8 cellular contexts compared by ENCODE assay signal in the genomic region with DNA sequence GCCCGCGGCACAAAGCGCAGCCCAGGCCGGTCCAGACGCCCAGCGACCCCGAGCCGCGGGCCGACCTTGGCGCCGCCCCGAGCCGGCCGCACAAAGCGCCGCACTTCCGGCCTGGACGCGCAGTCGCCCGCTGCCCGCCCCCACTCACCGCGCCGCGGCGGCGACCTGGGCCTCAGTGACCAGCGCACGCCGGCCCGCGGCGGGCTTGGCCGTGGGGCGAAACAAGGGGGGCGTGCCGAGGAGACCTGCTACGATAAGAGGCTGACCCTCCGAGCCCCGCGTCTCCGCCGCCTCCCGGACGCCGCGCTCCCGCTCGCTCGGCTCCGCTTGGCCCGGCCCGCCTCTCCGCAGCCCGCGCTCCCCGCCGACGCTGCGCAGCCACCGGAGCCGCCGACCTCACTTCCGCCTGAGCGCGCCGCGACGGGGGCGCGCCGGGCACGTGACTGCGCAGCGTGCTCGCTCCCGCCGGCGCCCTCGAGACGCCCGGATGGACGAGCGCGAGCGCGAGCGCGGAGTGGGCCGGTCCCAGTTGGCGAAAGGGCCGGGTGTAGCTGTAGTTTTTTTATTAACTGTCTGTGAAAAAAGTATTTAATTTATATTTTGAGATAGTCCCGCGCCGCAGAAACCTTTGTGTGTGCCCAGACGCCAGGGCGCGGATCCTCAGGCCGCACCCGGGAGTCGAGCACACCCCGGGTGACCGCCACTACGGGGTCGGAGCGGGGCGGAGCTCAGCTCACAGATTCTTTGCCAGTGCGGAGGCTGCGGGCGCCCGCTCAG. TPM values are rescaled to one million over a fixed set of nuclear protein-coding genes. Genes with fewer than 3 reads are reported as not detected.
A peak's percentile ranks its signal among the peaks of the same experiment; 100 is the strongest.
DNase-seq lines count a peak whose midpoint lies in the region; ATAC-seq and TF ChIP-seq lines count a peak whose summit lies in the region.

A gene with protein sequence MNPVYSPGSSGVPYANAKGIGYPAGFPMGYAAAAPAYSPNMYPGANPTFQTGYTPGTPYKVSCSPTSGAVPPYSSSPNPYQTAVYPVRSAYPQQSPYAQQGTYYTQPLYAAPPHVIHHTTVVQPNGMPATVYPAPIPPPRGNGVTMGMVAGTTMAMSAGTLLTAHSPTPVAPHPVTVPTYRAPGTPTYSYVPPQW (minus strand): TSS at position 395 of the 777 bp plus-strand sequence. CDS start 10,814 bp downstream, outside the sequence.

- H3K4me3 Mint-ChIP-seq in activated CD4-positive, alpha-beta T cell treated with anti-CD3 and anti-CD28 coated beads for 36 hours: peak within 1 kb of the TSS; percentile 81
- peak within 1 kb of the TSS; percentile 92 for H3K4me3 Mint-ChIP-seq in chondrocyte (ENCODE audit: unreplicated experiment)

- ATAC-seq in GM19025 (IDR thresholded peaks at IDR 0.05; ENCODE audit: low read depth, unreplicated experiment) (peak; percentile 79), HG03280 (IDR thresholded peaks at IDR 0.05; ENCODE audit: unreplicated experiment) (peak; percentile 84)
- peak; percentile 85 for ATAC-seq in activated CD4-positive, alpha-beta T cell treated with anti-CD3 and anti-CD28 coated beads for 36 hours

- TF ChIP-seq CTCF in AG10803 (conservative IDR thresholded peaks at IDR 0.05; ENCODE audit: low read length) (no peak), chondrocyte (IDR thresholded peaks at IDR 0.05) (no peak)

- no peaks in the 10 kb centered on the region for H3K27me3 Mint-ChIP-seq in activated CD4-positive, alpha-beta T cell treated with anti-CD3 and anti-CD28 coated beads for 36 hours
- H3K27me3 Mint-ChIP-seq in chondrocyte (ENCODE audit: low read depth): no peaks in the 10 kb centered on the region

- H3K36me3 Mint-ChIP-seq in activated CD4-positive, alpha-beta T cell treated with anti-CD3 and anti-CD28 coated beads for 36 hours (ENCODE audit: low read depth): peaks cover 17% of the 10 kb centered on the region
- H3K36me3 Mint-ChIP-seq in chondrocyte (ENCODE audit: low read depth): no peaks in the 10 kb centered on the region

- intact Hi-C loops in activated CD4-positive, alpha-beta T cell treated with anti-CD3 and anti-CD28 coated beads for 36 hours (cut with DNase I, micrococcal nuclease): loop anchor here (1.0 to 10.0 kb wide), 11 partner anchors 11 to 751 kb away; a partner anchor contains a TSS

- DNase-seq in AG10803 (ENCODE audit: low read depth) (peak; percentile 87), NCI-H446 (lab: John Stamatoyannopoulos, UW) (peak; percentile 66 to 88), chondrocyte (ENCODE audit: low spot score) (peak; percentile 94), kidney tubule cell (ENCODE audit: low spot score) (peak; percentile 93)
- DNase-seq in activated CD4-positive, alpha-beta T cell treated with anti-CD3 and anti-CD28 coated beads for 36 hours: peak; percentile 93
- peak; percentile 59 to 80 (median 76) for DNase-seq in stimulated activated CD4-positive, alpha-beta T cell treated with anti-CD3 and anti-CD28 coated beads, Interleukin-1b, Interleukin-23, amount 100 ng/mL, for 24 hours (ENCODE audit: low read depth in 4 of 4, low spot score in 1 of 4)

- peak within 1 kb of the TSS; percentile 69 for H3K4me3 ChIP-seq in AG10803 (ENCODE audit: low read length)

- POLR2A ChIA-PET in activated CD4-positive, alpha-beta T cell treated with anti-CD3 and anti-CD28 coated beads for 36 hours (lab: Charles Lee): interaction anchor here (0.7 to 1.6 kb wide), 4 partner anchors 9 to 65 kb away, joined by 3 to 7 read pairs (median 4); a partner anchor contains a TSS

- no peaks in the 10 kb centered on the region for H3K9me3 Mint-ChIP-seq in activated CD4-positive, alpha-beta T cell treated with anti-CD3 and anti-CD28 coated beads for 36 hours (ENCODE audit: low read depth)
- H3K9me3 Mint-ChIP-seq in chondrocyte (ENCODE audit: low read depth): no peaks in the 10 kb centered on the region

- CTCF ChIA-PET in activated CD4-positive, alpha-beta T cell treated with anti-CD3 and anti-CD28 coated beads for 36 hours (lab: Charles Lee): interaction anchor here (0.5 to 2.5 kb wide), 6 partner anchors 9 to 759 kb away, joined by 3 to 30 read pairs (median 4); a partner anchor contains a TSS

- peaks cover 26% of the 10 kb centered on the region for H3K4me1 Mint-ChIP-seq in activated CD4-positive, alpha-beta T cell treated with anti-CD3 and anti-CD28 coated beads for 36 hours
- peaks cover 23% of the 10 kb centered on the region for H3K4me1 Mint-ChIP-seq in chondrocyte (ENCODE audit: low read depth)

- peak within 1 kb of the TSS; percentile 97 for H3K27ac Mint-ChIP-seq in activated CD4-positive, alpha-beta T cell treated with anti-CD3 and anti-CD28 coated beads for 36 hours
- H3K27ac Mint-ChIP-seq in chondrocyte (ENCODE audit: unreplicated experiment): peak within 1 kb of the TSS; percentile 96

RNA-seq across cellular contexts. Expression of the gene that starts here (rescaled TPM):
- total RNA-seq in activated CD4-positive, alpha-beta T cell treated with anti-CD3 and anti-CD28 coated beads for 36 hours: 10 to 100 TPM; 59.8 to 74.7 TPM
- total RNA-seq in chondrocyte: 94.9 to 118 TPM (median 111 TPM) in 3 replicates

Comparison
In these comparisons a context has a peak if more than half of its experiments do, and no peak if none do; other contexts are left out.
1. Peak in every context shown above with its lines: DNase-seq, ATAC-seq and H3K4me3 ChIP-seq.